9 cellular contexts compared by ENCODE assay signal in the genomic region with DNA sequence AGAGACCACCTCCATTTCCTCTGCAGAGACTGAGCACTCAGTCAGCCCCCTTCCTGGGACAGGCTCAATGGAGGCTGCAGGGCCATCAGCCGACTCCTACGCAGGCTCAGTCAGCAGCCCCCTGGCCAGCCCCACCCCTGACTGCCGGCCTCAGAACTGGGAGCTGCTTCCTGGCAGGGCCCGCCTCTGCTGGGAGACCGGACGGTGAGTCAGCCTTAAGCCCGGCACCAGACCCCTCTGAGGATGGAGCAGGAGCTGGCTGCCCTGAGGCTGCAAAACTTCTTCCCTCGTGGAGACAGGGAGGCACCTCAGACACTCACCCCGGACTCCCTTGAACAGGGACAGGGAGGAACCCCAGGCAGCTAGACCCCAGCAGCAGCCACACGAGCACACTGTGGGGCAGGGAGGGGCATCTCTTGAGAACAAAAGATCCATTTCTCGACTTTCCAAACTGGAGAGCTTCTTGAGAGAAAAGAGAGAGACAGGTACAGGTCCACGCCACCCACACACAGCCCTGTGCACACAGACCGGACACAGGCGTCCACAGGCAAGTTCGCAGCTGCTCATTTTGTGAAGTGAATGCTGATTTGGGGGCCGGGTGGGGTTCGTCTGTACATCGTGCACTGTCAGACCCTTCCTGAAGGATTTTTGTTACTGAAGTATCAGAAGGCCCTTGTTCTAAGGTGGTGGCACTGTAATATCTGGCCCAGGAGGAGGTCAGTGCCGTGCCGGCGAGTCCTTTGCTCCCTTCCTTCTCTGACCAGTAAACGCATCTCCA. TPM values are rescaled to one million over a fixed set of nuclear protein-coding genes. Genes with fewer than 3 reads are reported as not detected.
DNase-seq lines count a peak whose midpoint lies in the region; ATAC-seq, FAIRE-seq and TF ChIP-seq lines count a peak whose summit lies in the region.
"Had no signal": no experiment of that assay in that cellular context is flagged by ENCODE, and none has a peak within 500 bp of the region (broad histone marks: within the 10 kb centered on the region; RNA-seq: fewer than 3 reads in every experiment).

No MANE protein-coding gene starts in this region.

- H3K9me3 ChIP-seq in left lung (no peaks in the 10 kb centered on the region), subcutaneous abdominal adipose tissue (ENCODE audit: control insufficient read depth in 5 of 5, low read length in 5 of 5) (peaks cover 0 to 3% (median 0%) of the 10 kb centered on the region in 5 donors)

- peak; percentile 62 for ATAC-seq in left lung
- no peak for ATAC-seq in HG03045 (IDR thresholded peaks at IDR 0.05; ENCODE audit: unreplicated experiment)

- no peak overlapping the region for H3K27ac Mint-ChIP-seq in activated naive CD4-positive, alpha-beta T cell treated with anti-CD3 and anti-CD28 coated beads for 36 hours
- no peak overlapping the region for H3K27ac Mint-ChIP-seq in dendritic cell treated with granulocyte-macrophage colony-stimulating factor and Interleukin-4, amounts not matched to agents 40 ng/mL and 50 ng/mL, for 4 days

- H3K27ac ChIP-seq in left lung = peak overlapping the region; percentile 86 to 96
- no peak overlapping the region for H3K27ac ChIP-seq in subcutaneous abdominal adipose tissue (ENCODE audit: low read depth, low read length)

- H3K27me3 ChIP-seq in left lung (peaks cover 6 to 93% of the 10 kb centered on the region in 2 donors), subcutaneous abdominal adipose tissue (ENCODE audit: control insufficient read depth in 5 of 5, insufficient read depth in 4 of 5, low read length in 5 of 5) (peaks cover 29 to 68% (median 47%) of the 10 kb centered on the region in 5 donors)

- no peak for DNase-seq in activated naive CD4-positive, alpha-beta T cell treated with anti-CD3 and anti-CD28 coated beads for 36 hours
- no peak for DNase-seq in activated naive CD4-positive, alpha-beta T cell (lab: John Stamatoyannopoulos, UW)
- peak; percentile 90 for DNase-seq in RCC 7860 (ENCODE audit: low spot score)
- DNase-seq in left lung = peak; percentile 90 to 92
- DNase-seq in germinal center (ENCODE audit: low spot score) = no peak

- intact Hi-C loops in activated naive CD4-positive, alpha-beta T cell treated with anti-CD3 and anti-CD28 coated beads for 36 hours (cut with micrococcal nuclease) = no loop called here
- intact Hi-C loops in dendritic cell treated with granulocyte-macrophage colony-stimulating factor and Interleukin-4, amounts not matched to agents 40 ng/mL and 50 ng/mL, for 4 days (cut with micrococcal nuclease) = loop anchor here (5.0 kb wide), 1 partner anchor 50 kb away; no protein-coding TSS in a partner anchor
- intact Hi-C loops in left lung (cut with DNase I) = no loop called here

- CTCF ChIA-PET in activated naive CD4-positive, alpha-beta T cell treated with anti-CD3 and anti-CD28 coated beads for 36 hours (lab: Charles Lee) = interaction anchor here (1.3 kb wide), 1 partner anchor 12 kb away, joined by 5 read pairs; no protein-coding TSS in a partner anchor

- peak overlapping the region in 1 of 5 donors; percentile 35 for H3K9ac ChIP-seq in subcutaneous abdominal adipose tissue (ENCODE audit: low read length in 5 of 5)

- peak overlapping the region; percentile 39 for H3K4me3 Mint-ChIP-seq in activated naive CD4-positive, alpha-beta T cell treated with anti-CD3 and anti-CD28 coated beads for 36 hours
- H3K4me3 Mint-ChIP-seq in dendritic cell treated with granulocyte-macrophage colony-stimulating factor and Interleukin-4, amounts not matched to agents 40 ng/mL and 50 ng/mL, for 4 days = peak overlapping the region; percentile 49

- H3K4me1 ChIP-seq in left lung (peaks cover 45 to 87% of the 10 kb centered on the region in 2 donors), subcutaneous abdominal adipose tissue (ENCODE audit: control insufficient read depth in 5 of 5, insufficient read depth in 5 of 5, low read length in 5 of 5) (peaks cover 0 to 67% (median 48%) of the 10 kb centered on the region in 5 donors)

- H3K36me3 Mint-ChIP-seq in activated naive CD4-positive, alpha-beta T cell treated with anti-CD3 and anti-CD28 coated beads for 36 hours (ENCODE audit: low read depth) = no peaks in the 10 kb centered on the region
- H3K36me3 Mint-ChIP-seq in dendritic cell treated with granulocyte-macrophage colony-stimulating factor and Interleukin-4, amounts not matched to agents 40 ng/mL and 50 ng/mL, for 4 days (ENCODE audit: low read depth) = no peaks in the 10 kb centered on the region

- H3K9me3 Mint-ChIP-seq in activated naive CD4-positive, alpha-beta T cell treated with anti-CD3 and anti-CD28 coated beads for 36 hours = no peaks in the 10 kb centered on the region
- no peaks in the 10 kb centered on the region for H3K9me3 Mint-ChIP-seq in dendritic cell treated with granulocyte-macrophage colony-stimulating factor and Interleukin-4, amounts not matched to agents 40 ng/mL and 50 ng/mL, for 4 days

- peaks cover 46% of the 10 kb centered on the region for H3K27me3 Mint-ChIP-seq in activated naive CD4-positive, alpha-beta T cell treated with anti-CD3 and anti-CD28 coated beads for 36 hours (ENCODE audit: low read depth)
- H3K27me3 Mint-ChIP-seq in dendritic cell treated with granulocyte-macrophage colony-stimulating factor and Interleukin-4, amounts not matched to agents 40 ng/mL and 50 ng/mL, for 4 days = peaks cover 76% of the 10 kb centered on the region

- peak; percentile 83 for FAIRE-seq in RCC 7860 (lab: Jason Lieb, UNC)
- FAIRE-seq: GM18507 had no signal

- H3K4me1 Mint-ChIP-seq in activated naive CD4-positive, alpha-beta T cell treated with anti-CD3 and anti-CD28 coated beads for 36 hours (ENCODE audit: low read depth) = peaks cover 42% of the 10 kb centered on the region
- peaks cover 69% of the 10 kb centered on the region for H3K4me1 Mint-ChIP-seq in dendritic cell treated with granulocyte-macrophage colony-stimulating factor and Interleukin-4, amounts not matched to agents 40 ng/mL and 50 ng/mL, for 4 days (ENCODE audit: low read depth)

- H3K4me3 ChIP-seq in left lung (peak overlapping the region; percentile 61), subcutaneous abdominal adipose tissue (ENCODE audit: low read depth in 1 of 5, low read length in 5 of 5) (peak overlapping the region in 3 of 5 donors; percentile 39 to 61 (median 55))

- H3K36me3 ChIP-seq in left lung (no peaks in the 10 kb centered on the region), subcutaneous abdominal adipose tissue (ENCODE audit: control insufficient read depth in 5 of 5, insufficient read depth in 5 of 5, low read length in 5 of 5) (no peaks in the 10 kb centered on the region)

- TF ChIP-seq CTCF in left lung (IDR thresholded peaks at IDR 0.05) = no peak

RNA-seq across cellular contexts. Expression of gene TUBB3, which starts 1.3 kb away (rescaled TPM):
- total RNA-seq in activated naive CD4-positive, alpha-beta T cell treated with anti-CD3 and anti-CD28 coated beads for 36 hours = under 1 TPM; 0.20 to 0.38 TPM
- total RNA-seq in left lung = 10 to 100 TPM; 17.4 to 54.2 TPM

RNA-seq across cellular contexts. Expression of gene MC1R, which starts 3.2 kb away (rescaled TPM):
- under 1 TPM; 0.45 to 0.49 TPM for total RNA-seq in activated naive CD4-positive, alpha-beta T cell treated with anti-CD3 and anti-CD28 coated beads for 36 hours
- 1 to 10 TPM; 3.5 to 3.9 TPM for total RNA-seq in left lung

RNA-seq across cellular contexts. Expression of gene DEF8, which starts 26.7 kb away (rescaled TPM):
- 10 to 100 TPM; 19.7 to 20.1 TPM for total RNA-seq in activated naive CD4-positive, alpha-beta T cell treated with anti-CD3 and anti-CD28 coated beads for 36 hours
- total RNA-seq in left lung = 10 to 100 TPM; 57.1 to 70.4 TPM

RNA-seq across cellular contexts. Expression of gene TCF25, which starts 48.5 kb away (rescaled TPM):
- 100 to 1,000 TPM; 108 to 109 TPM for total RNA-seq in activated naive CD4-positive, alpha-beta T cell treated with anti-CD3 and anti-CD28 coated beads for 36 hours
- 100 to 1,000 TPM; 148 to 165 TPM for total RNA-seq in left lung

Comparison
In these comparisons a context has a peak if more than half of its experiments do, and no peak if none do; other contexts are left out.
1. DNase-seq: peak in RCC 7860 (single experiment) and left lung (2 of 2); none in activated naive CD4-positive, alpha-beta T cell treated with anti-CD3 and anti-CD28 coated beads for 36 hours (single experiment), activated naive CD4-positive, alpha-beta T cell (0 of 4) and germinal center (single experiment).
2. RNA of gene TUBB3, which starts 1.3 kb away (total RNA-seq): 17.4 to 54.2 TPM in left lung; 0.20 to 0.38 TPM in activated naive CD4-positive, alpha-beta T cell treated with anti-CD3 and anti-CD28 coated beads for 36 hours; every median in the first group is over 10 times any median in the second.